In genomic region chr21:42681296-42682206, GRCh38 we compare ENCODE assay signal across 1 cellular context.
TF ChIP-seq lines count a peak whose summit lies in the region.

No MANE protein-coding gene starts in this region.

TF ChIP-seq in IMR-90, 13 proteins besides CTCF, POLR2A, EP300 and RAD21 (continued from another document):
- TF ChIP-seq CHD1 (IDR thresholded peaks at IDR 0.05; ENCODE audit: low read depth, low read length) (no peak), RCOR1 (IDR thresholded peaks at IDR 0.05; ENCODE audit: insufficient replicate concordance, low read length) (no peak), NFE2L2 (IDR thresholded peaks at IDR 0.05; ENCODE audit: low read depth, low read length) (no peak), ELK1 (IDR thresholded peaks at IDR 0.05; ENCODE audit: borderline replicate concordance, low read depth, low read length) (no peak), CEBPB (IDR thresholded peaks at IDR 0.05; ENCODE audit: low read depth, low read length) (no peak)
